In the genomic region with DNA sequence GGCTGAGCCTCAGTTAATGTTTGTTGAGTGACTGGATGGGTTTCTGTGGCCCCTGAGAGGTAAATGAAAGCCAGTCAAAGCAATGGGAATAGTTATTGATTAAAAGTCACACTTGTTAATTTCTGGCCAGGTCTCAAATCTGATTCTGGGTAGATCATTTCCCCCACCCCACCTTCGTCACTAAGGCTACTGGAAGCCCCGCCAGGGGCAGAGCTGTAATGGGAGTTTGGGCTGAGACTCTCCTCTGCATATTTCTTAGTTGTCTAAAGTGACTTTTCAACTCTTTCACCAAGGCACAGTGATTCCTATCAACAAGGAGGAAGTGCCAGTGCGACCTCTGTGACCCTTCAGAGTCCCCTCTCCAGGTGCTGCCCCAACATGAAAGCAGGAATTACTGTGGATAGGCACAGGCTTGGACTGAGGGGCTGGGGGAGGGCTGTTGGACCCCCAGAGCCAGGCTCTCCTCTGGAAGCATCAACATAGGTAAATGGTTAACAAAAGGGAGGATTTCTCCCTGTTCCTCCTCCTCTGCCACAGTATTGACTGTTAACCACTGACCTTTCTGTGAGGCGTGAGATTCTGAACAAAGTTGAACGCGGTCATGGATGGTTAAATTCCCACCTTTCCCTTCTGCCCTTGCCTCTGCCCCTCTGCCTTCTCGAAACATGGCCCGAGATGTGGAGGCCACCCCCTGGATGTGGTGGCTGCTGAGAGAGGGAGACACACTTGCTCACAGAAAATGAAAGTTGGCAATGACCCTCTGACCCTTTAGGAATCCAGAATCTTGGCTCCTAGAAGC, we compare ENCODE assay signal across 1 cellular context.
TF ChIP-seq lines count a peak whose summit lies in the region.

No MANE protein-coding gene starts in this region.

TF ChIP-seq in HepG2, 621 proteins besides CTCF, POLR2A, EP300 and RAD21 (continued from another document and continues in another):
- TF ChIP-seq ESRRA (CRISPR knock-in tag; IDR thresholded peaks at IDR 0.05; ENCODE audit: low read depth) (peak; percentile 56), DR1 (CRISPR knock-in tag; IDR thresholded peaks at IDR 0.05) (0 out of 2 replicates have a peak, but pooled peaks have one; percentile 36), HMG20A (CRISPR knock-in tag; IDR thresholded peaks at IDR 0.05; ENCODE audit: borderline replicate concordance) (no peak), ZNF263 (CRISPR knock-in tag; IDR thresholded peaks at IDR 0.05) (peak; percentile 75), SMARCE1 (IDR thresholded peaks at IDR 0.05; ENCODE audit: borderline replicate concordance) (no peak), NR2C2 (CRISPR knock-in tag; IDR thresholded peaks at IDR 0.05; ENCODE audit: borderline replicate concordance) (peak; percentile 48; the same call in 1 of the 2 replicates), MBD4 (IDR thresholded peaks at IDR 0.05; ENCODE audit: borderline replicate concordance, low read length) (no peak), TCF7L2 (IDR thresholded peaks at IDR 0.05; ENCODE audit: low read depth, low read length) (no peak), ARNTL (CRISPR knock-in tag; IDR thresholded peaks at IDR 0.05) (no peak), KDM5B (CRISPR knock-in tag; IDR thresholded peaks at IDR 0.05; ENCODE audit: borderline replicate concordance) (peak; percentile 43; the same call in 1 of the 2 replicates), ZNF431 (CRISPR knock-in tag; IDR thresholded peaks at IDR 0.05; ENCODE audit: borderline replicate concordance, low read depth) (0 out of 2 replicates have a peak, but pooled peaks have one; percentile 50), RXRB (CRISPR knock-in tag; IDR thresholded peaks at IDR 0.05; ENCODE audit: borderline replicate concordance) (no peak), ZFX (CRISPR knock-in tag; IDR thresholded peaks at IDR 0.05; ENCODE audit: low read depth) (no peak; the same call in 1 of the 2 replicates), CHD4 (IDR thresholded peaks at IDR 0.05; ENCODE audit: borderline replicate concordance, low read length) (peak; percentile 76; the same call in 1 of the 2 replicates), KDM2A (CRISPR knock-in tag; IDR thresholded peaks at IDR 0.05; ENCODE audit: borderline replicate concordance, low read depth) (peak; percentile 10; the same call in 1 of the 2 replicates), GPN1 (CRISPR knock-in tag; IDR thresholded peaks at IDR 0.05; ENCODE audit: borderline replicate concordance) (no peak), SMAD1 (CRISPR knock-in tag; IDR thresholded peaks at IDR 0.05; ENCODE audit: borderline replicate concordance, low read depth) (no peak), ZSCAN29 (CRISPR knock-in tag; conservative IDR thresholded peaks at IDR 0.05) (0 out of 2 replicates have a peak, but pooled peaks have one; percentile 9), TCF7 (IDR thresholded peaks at IDR 0.05; ENCODE audit: low read depth) (0 out of 2 replicates have a peak, but pooled peaks have one; percentile 12), ZNF878 (CRISPR knock-in tag; IDR thresholded peaks at IDR 0.05) (peak; percentile 39; the same call in 1 of the 2 replicates), CC2D1A (CRISPR knock-in tag; IDR thresholded peaks at IDR 0.05) (no peak), ZBTB3 (CRISPR knock-in tag; IDR thresholded peaks at IDR 0.05; ENCODE audit: borderline replicate concordance, low read depth) (no peak), HOXA3 (CRISPR knock-in tag; IDR thresholded peaks at IDR 0.05) (peak; percentile 52; the same call in 1 of the 2 replicates), HOXA5 (CRISPR knock-in tag; IDR thresholded peaks at IDR 0.05) (no peak), ZC3H13 (CRISPR knock-in tag; IDR thresholded peaks at IDR 0.05) (no peak), MTF2 (CRISPR knock-in tag; IDR thresholded peaks at IDR 0.05; ENCODE audit: borderline replicate concordance) (no peak), ATF7-NPFF (CRISPR knock-in tag; IDR thresholded peaks at IDR 0.05; ENCODE audit: low read depth) (no peak), ZNF335 (CRISPR knock-in tag; IDR thresholded peaks at IDR 0.05) (no peak), ZNF616 (CRISPR knock-in tag; IDR thresholded peaks at IDR 0.05; ENCODE audit: low read depth) (no peak), SOX6 (IDR thresholded peaks at IDR 0.05) (no peak), SOX6 (CRISPR knock-in tag; IDR thresholded peaks at IDR 0.05) (0 out of 2 replicates have a peak, but pooled peaks have one; percentile 28), ZBTB20 (CRISPR knock-in tag; IDR thresholded peaks at IDR 0.05; ENCODE audit: borderline replicate concordance, low read depth) (no peak), SP4 (CRISPR knock-in tag; IDR thresholded peaks at IDR 0.05) (no peak), TRIM24 (CRISPR knock-in tag; IDR thresholded peaks at IDR 0.05) (no peak)
- TF ChIP-seq, protein P1, sequence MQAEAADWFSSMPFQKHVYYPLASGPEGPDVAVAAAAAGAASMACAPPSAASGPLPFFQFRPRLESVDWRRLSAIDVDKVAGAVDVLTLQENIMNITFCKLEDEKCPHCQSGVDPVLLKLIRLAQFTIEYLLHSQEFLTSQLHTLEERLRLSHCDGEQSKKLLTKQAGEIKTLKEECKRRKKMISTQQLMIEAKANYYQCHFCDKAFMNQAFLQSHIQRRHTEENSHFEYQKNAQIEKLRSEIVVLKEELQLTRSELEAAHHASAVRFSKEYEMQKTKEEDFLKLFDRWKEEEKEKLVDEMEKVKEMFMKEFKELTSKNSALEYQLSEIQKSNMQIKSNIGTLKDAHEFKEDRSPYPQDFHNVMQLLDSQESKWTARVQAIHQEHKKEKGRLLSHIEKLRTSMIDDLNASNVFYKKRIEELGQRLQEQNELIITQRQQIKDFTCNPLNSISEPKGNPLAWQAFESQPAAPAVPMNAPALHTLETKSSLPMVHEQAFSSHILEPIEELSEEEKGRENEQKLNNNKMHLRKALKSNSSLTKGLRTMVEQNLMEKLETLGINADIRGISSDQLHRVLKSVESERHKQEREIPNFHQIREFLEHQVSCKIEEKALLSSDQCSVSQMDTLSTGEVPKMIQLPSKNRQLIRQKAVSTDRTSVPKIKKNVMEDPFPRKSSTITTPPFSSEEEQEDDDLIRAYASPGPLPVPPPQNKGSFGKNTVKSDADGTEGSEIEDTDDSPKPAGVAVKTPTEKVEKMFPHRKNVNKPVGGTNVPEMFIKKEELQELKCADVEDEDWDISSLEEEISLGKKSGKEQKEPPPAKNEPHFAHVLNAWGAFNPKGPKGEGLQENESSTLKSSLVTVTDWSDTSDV (CRISPR knock-in tag; IDR thresholded peaks at IDR 0.05), result no peak
- TF ChIP-seq, protein P2, sequence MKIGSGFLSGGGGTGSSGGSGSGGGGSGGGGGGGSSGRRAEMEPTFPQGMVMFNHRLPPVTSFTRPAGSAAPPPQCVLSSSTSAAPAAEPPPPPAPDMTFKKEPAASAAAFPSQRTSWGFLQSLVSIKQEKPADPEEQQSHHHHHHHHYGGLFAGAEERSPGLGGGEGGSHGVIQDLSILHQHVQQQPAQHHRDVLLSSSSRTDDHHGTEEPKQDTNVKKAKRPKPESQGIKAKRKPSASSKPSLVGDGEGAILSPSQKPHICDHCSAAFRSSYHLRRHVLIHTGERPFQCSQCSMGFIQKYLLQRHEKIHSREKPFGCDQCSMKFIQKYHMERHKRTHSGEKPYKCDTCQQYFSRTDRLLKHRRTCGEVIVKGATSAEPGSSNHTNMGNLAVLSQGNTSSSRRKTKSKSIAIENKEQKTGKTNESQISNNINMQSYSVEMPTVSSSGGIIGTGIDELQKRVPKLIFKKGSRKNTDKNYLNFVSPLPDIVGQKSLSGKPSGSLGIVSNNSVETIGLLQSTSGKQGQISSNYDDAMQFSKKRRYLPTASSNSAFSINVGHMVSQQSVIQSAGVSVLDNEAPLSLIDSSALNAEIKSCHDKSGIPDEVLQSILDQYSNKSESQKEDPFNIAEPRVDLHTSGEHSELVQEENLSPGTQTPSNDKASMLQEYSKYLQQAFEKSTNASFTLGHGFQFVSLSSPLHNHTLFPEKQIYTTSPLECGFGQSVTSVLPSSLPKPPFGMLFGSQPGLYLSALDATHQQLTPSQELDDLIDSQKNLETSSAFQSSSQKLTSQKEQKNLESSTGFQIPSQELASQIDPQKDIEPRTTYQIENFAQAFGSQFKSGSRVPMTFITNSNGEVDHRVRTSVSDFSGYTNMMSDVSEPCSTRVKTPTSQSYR (CRISPR knock-in tag; IDR thresholded peaks at IDR 0.05; ENCODE audit: borderline replicate concordance), result no peak
- TF ChIP-seq, protein P3, sequence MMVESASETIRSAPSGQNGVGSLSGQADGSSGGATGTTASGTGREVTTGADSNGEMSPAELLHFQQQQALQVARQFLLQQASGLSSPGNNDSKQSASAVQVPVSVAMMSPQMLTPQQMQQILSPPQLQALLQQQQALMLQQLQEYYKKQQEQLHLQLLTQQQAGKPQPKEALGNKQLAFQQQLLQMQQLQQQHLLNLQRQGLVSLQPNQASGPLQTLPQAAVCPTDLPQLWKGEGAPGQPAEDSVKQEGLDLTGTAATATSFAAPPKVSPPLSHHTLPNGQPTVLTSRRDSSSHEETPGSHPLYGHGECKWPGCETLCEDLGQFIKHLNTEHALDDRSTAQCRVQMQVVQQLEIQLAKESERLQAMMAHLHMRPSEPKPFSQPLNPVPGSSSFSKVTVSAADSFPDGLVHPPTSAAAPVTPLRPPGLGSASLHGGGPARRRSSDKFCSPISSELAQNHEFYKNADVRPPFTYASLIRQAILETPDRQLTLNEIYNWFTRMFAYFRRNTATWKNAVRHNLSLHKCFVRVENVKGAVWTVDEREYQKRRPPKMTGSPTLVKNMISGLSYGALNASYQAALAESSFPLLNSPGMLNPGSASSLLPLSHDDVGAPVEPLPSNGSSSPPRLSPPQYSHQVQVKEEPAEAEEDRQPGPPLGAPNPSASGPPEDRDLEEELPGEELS (CRISPR knock-in tag; IDR thresholded peaks at IDR 0.05), result no peak; the same call in 1 of the 2 replicates
- TF ChIP-seq, protein P4, sequence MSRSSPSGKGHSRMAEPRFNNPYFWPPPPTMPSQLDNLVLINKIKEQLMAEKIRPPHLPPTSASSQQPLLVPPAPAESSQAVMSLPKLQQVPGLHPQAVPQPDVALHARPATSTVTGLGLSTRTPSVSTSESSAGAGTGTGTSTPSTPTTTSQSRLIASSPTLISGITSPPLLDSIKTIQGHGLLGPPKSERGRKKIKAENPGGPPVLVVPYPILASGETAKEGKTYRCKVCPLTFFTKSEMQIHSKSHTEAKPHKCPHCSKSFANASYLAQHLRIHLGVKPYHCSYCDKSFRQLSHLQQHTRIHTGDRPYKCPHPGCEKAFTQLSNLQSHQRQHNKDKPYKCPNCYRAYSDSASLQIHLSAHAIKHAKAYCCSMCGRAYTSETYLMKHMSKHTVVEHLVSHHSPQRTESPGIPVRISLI (CRISPR knock-in tag; IDR thresholded peaks at IDR 0.05; ENCODE audit: borderline replicate concordance), result no peak
- TF ChIP-seq, protein P5, sequence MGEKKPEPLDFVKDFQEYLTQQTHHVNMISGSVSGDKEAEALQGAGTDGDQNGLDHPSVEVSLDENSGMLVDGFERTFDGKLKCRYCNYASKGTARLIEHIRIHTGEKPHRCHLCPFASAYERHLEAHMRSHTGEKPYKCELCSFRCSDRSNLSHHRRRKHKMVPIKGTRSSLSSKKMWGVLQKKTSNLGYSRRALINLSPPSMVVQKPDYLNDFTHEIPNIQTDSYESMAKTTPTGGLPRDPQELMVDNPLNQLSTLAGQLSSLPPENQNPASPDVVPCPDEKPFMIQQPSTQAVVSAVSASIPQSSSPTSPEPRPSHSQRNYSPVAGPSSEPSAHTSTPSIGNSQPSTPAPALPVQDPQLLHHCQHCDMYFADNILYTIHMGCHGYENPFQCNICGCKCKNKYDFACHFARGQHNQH (CRISPR knock-in tag; IDR thresholded peaks at IDR 0.05), result 0 out of 2 replicates have a peak, but pooled peaks have one; percentile 7
- TF ChIP-seq, protein P6, sequence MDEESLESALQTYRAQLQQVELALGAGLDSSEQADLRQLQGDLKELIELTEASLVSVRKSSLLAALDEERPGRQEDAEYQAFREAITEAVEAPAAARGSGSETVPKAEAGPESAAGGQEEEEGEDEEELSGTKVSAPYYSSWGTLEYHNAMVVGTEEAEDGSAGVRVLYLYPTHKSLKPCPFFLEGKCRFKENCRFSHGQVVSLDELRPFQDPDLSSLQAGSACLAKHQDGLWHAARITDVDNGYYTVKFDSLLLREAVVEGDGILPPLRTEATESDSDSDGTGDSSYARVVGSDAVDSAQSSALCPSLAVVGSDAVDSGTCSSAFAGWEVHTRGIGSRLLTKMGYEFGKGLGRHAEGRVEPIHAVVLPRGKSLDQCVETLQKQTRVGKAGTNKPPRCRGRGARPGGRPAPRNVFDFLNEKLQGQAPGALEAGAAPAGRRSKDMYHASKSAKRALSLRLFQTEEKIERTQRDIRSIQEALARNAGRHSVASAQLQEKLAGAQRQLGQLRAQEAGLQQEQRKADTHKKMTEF (CRISPR knock-in tag; IDR thresholded peaks at IDR 0.05), result no peak
- TF ChIP-seq, protein P7, sequence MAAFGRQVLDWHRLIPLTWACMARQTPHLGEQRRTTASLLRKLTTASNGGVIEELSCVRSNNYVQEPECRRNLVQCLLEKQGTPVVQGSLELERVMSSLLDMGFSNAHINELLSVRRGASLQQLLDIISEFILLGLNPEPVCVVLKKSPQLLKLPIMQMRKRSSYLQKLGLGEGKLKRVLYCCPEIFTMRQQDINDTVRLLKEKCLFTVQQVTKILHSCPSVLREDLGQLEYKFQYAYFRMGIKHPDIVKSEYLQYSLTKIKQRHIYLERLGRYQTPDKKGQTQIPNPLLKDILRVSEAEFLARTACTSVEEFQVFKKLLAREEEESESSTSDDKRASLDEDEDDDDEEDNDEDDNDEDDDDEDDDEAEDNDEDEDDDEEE (CRISPR knock-in tag; IDR thresholded peaks at IDR 0.05), result peak; percentile 80; the same call in 1 of the 2 replicates
- TF ChIP-seq, protein P8, sequence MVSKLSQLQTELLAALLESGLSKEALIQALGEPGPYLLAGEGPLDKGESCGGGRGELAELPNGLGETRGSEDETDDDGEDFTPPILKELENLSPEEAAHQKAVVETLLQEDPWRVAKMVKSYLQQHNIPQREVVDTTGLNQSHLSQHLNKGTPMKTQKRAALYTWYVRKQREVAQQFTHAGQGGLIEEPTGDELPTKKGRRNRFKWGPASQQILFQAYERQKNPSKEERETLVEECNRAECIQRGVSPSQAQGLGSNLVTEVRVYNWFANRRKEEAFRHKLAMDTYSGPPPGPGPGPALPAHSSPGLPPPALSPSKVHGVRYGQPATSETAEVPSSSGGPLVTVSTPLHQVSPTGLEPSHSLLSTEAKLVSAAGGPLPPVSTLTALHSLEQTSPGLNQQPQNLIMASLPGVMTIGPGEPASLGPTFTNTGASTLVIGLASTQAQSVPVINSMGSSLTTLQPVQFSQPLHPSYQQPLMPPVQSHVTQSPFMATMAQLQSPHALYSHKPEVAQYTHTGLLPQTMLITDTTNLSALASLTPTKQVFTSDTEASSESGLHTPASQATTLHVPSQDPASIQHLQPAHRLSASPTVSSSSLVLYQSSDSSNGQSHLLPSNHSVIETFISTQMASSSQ (IDR thresholded peaks at IDR 0.05; ENCODE audit: low read depth), result peak; percentile 81
- TF ChIP-seq, protein P8 (CRISPR knock-in tag; IDR thresholded peaks at IDR 0.05; ENCODE audit: borderline replicate concordance), result peak; percentile 85
